Comparison of ENCODE assay signal across 2 cellular contexts in the genomic region with DNA sequence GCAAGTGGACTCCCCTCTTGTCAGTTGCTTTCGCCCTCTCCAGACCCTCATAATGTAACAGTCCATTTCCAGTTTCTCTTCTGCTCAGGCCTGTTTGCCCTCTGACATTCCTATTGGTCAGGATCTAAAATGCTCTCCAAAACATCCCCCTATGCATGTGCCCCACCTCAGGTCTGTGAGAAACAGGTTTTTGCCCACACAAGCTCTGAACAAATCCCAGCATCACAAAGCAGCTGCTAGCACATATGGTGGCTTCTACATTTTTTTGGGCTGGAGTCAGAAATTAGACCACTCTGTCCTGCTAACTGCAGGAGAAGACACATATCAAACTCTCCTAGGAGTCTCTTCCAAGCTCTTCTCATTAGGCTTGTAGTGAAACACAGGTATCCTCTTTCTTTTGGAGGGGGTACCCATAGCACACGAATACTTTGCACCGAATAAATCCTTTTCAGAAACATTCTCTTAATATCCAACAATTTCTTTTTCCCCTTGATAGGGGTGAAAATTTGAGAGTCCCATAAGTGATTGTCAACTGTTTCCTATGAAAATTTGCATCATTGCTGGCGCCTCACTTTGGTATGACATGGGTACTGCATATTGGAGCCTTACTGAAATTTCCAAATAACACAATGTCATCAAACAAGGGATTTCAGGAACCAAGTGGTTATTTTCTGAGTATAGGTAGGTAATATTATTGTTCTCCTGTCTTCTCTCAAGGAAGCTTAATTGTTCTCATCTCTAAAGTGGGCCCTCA.
TF ChIP-seq lines count a peak whose summit lies in the region.

No MANE protein-coding gene starts in this region.

TF ChIP-seq in K562, 482 proteins besides CTCF, POLR2A, EP300 and RAD21 (continued from another document):
- TF ChIP-seq THAP12 (CRISPR knock-in tag; IDR thresholded peaks at IDR 0.05): no peak
TF ChIP-seq in K562: peak in this region for 1.

TF ChIP-seq in neural cell, 6 proteins besides CTCF, POLR2A, EP300 and RAD21:
- TF ChIP-seq, protein P1, sequence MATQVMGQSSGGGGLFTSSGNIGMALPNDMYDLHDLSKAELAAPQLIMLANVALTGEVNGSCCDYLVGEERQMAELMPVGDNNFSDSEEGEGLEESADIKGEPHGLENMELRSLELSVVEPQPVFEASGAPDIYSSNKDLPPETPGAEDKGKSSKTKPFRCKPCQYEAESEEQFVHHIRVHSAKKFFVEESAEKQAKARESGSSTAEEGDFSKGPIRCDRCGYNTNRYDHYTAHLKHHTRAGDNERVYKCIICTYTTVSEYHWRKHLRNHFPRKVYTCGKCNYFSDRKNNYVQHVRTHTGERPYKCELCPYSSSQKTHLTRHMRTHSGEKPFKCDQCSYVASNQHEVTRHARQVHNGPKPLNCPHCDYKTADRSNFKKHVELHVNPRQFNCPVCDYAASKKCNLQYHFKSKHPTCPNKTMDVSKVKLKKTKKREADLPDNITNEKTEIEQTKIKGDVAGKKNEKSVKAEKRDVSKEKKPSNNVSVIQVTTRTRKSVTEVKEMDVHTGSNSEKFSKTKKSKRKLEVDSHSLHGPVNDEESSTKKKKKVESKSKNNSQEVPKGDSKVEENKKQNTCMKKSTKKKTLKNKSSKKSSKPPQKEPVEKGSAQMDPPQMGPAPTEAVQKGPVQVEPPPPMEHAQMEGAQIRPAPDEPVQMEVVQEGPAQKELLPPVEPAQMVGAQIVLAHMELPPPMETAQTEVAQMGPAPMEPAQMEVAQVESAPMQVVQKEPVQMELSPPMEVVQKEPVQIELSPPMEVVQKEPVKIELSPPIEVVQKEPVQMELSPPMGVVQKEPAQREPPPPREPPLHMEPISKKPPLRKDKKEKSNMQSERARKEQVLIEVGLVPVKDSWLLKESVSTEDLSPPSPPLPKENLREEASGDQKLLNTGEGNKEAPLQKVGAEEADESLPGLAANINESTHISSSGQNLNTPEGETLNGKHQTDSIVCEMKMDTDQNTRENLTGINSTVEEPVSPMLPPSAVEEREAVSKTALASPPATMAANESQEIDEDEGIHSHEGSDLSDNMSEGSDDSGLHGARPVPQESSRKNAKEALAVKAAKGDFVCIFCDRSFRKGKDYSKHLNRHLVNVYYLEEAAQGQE (IDR thresholded peaks at IDR 0.05; ENCODE audit: borderline replicate concordance): no peak
- TF ChIP-seq TAF1 (IDR thresholded peaks at IDR 0.05; ENCODE audit: low read depth): no peak
- no peak for TF ChIP-seq MXI1 (conservative IDR thresholded peaks at IDR 0.05; ENCODE audit: poor library complexity, severe bottlenecking)
- TF ChIP-seq SMC3 (conservative IDR thresholded peaks at IDR 0.05; ENCODE audit: poor library complexity): no peak
- TF ChIP-seq EZH2 (IDR thresholded peaks at IDR 0.05; ENCODE audit: borderline replicate concordance, insufficient read depth, low read length, poor library complexity, severe bottlenecking): no peak
- no peak for TF ChIP-seq POLR2AphosphoS5 (IDR thresholded peaks at IDR 0.05)
TF ChIP-seq in neural cell: peak in this region for 0.
